ENCODE assay signal across 12 cellular contexts in the genomic region with DNA sequence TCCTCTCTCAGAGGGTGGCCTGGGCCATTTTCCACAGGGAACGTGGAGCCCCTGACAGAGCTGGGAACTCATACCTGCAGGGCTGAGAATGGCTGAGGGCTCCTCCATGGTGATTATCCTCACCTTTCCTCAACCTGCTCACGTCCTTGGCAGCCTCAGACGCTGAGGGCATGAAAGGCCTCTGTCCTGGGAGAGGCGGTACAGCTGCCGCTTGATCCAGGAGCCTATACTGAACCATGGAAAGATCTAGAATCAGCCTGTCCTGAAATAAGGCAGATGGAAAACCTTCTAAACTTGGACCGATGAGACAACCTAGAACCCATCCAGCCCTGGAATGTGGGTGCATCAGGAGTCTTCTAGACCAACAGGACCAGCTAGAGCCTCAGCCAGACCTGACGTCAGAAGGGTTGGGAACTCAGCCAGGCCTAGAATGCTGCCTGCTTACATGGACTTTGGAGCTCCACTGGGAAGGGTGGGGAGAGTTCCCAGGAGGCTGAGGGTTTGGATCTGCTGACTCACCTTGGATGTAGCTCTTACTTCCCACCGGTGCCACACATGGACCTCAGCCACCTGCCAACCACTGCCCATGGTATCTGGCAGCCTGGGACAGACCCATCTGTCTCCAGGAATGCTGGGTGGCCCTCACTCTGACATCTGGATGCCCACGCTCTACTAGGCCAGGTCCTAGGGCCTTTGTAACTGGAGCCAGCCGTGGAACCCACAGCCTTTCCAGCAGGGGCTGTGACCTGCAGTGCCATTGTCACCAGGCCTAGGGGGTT. TPM values are rescaled to one million over a fixed set of nuclear protein-coding genes. Genes with fewer than 3 reads are reported as not detected.
DNase-seq lines count a peak whose midpoint lies in the region; ATAC-seq and TF ChIP-seq lines count a peak whose summit lies in the region.
"Had no signal": no experiment of that assay in that cellular context is flagged by ENCODE, and none has a peak within 500 bp of the region (broad histone marks: within the 10 kb centered on the region; RNA-seq: fewer than 3 reads in every experiment).

No MANE protein-coding gene starts in this region.

- no peak overlapping the region for H3K4me3 ChIP-seq in suprapubic skin

- 63% methylated on average over 6 of the region's 10 CpGs for WGBS in suprapubic skin

- no peak for TF ChIP-seq CTCF in suprapubic skin (IDR thresholded peaks at IDR 0.05)

- H3K27me3 ChIP-seq in suprapubic skin = no peaks in the 10 kb centered on the region

- no peaks in the 10 kb centered on the region for H3K9me3 ChIP-seq in suprapubic skin

- TF ChIP-seq EP300 in suprapubic skin (IDR thresholded peaks at IDR 0.05) = no peak

- H3K27ac ChIP-seq in suprapubic skin = peak overlapping the region; percentile 26

- TF ChIP-seq POLR2A in suprapubic skin (IDR thresholded peaks at IDR 0.05) = no peak

- ATAC-seq in GM18511 (IDR thresholded peaks at IDR 0.05; ENCODE audit: unreplicated experiment) (no peak), GM18909 (IDR thresholded peaks at IDR 0.05; ENCODE audit: poor library complexity, unreplicated experiment) (no peak), HG02885 (IDR thresholded peaks at IDR 0.05; ENCODE audit: poor library complexity, unreplicated experiment) (no peak)

- peaks cover 52% of the 10 kb centered on the region for H3K4me1 ChIP-seq in suprapubic skin

- peak; percentile 42 for DNase-seq in HT1080 (ENCODE audit: low read depth)
- peak; percentile 15 for DNase-seq in dedifferentiated amniotic fluid mesenchymal stem cell (ENCODE audit: extremely low spot score)
- peak; percentile 69 for DNase-seq in kidney tubule cell (ENCODE audit: low spot score)
- no peak for DNase-seq in suprapubic skin (ENCODE audit: low spot score in 2 of 2)
- no peak for DNase-seq in NCI-H82 (lab: John Stamatoyannopoulos, UW)
- DNase-seq: activated CD4-positive, alpha-beta T cell treated with anti-CD3 and anti-CD28 coated beads, Interleukin-2, amount 50 U/mL, for 48 hours; amniotic stem cell; NCI-H510A; occipital lobe had no signal

- peaks cover 37% of the 10 kb centered on the region for H3K36me3 ChIP-seq in suprapubic skin

RNA-seq across cellular contexts. Expression of a gene that starts 7.5 kb away (rescaled TPM):
- 47.9 and 58.5 TPM in 2 replicates for total RNA-seq in HT1080 (2014; rRNA removed; shearing (Covaris generic))
- 31.3 and 44.1 TPM in 2 replicates for polyA plus RNA-seq in HT1080 (2015; cell fraction: cytosol; rRNA removed)
- 84.1 and 125 TPM in 2 replicates for polyA plus RNA-seq in HT1080 (2015; cell fraction: nucleus; rRNA removed)
- total RNA-seq in suprapubic skin = 100 to 1,000 TPM; 153 to 189 (median 171) TPM

Comparison
In these comparisons a context has a peak if more than half of its experiments do, and no peak if none do; other contexts are left out.
1. DNase-seq: peak in HT1080 (single experiment), dedifferentiated amniotic fluid mesenchymal stem cell (single experiment) and kidney tubule cell (single experiment); none in suprapubic skin (0 of 2) and NCI-H82 (single experiment).